Comparison of ENCODE assay signal across 23 cellular contexts in the genomic region with DNA sequence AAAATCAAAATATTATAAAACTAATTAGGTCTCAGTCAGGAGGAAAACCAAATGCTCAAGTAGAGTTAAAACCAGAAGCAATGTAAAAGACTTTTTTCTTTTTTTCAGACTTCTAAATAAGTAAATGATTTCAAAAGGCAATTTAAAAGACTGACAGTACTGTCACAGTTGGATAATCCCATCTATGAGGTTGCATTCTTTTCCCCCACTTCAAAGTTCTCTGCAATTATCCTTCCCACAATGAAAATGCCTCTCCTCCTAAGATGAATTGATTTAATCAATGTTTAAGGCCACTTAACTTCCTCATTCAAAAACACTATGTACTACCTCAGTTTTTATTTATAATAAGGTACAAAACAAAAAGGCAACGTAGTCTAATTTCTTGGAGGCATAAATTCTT. TPM values are rescaled to one million over a fixed set of nuclear protein-coding genes. Genes with fewer than 3 reads are reported as not detected.
DNase-seq lines count a peak whose midpoint lies in the region; FAIRE-seq and TF ChIP-seq lines count a peak whose summit lies in the region.
"Had no signal": no experiment of that assay in that cellular context is flagged by ENCODE, and none has a peak within 500 bp of the region (broad histone marks: within the 10 kb centered on the region; RNA-seq: fewer than 3 reads in every experiment).

No MANE protein-coding gene starts in this region.

- H3K9ac ChIP-seq in neural progenitor cell: no peak overlapping the region
- H3K9ac ChIP-seq: GM23248 had no signal

- no peak overlapping the region for H2AFZ ChIP-seq in neural progenitor cell (replicated peaks)
- H2AFZ ChIP-seq: GM23248 had no signal

- TF ChIP-seq CTCF in neural progenitor cell (IDR thresholded peaks at IDR 0.05): no peak

- in situ Hi-C loops in KBM-7 (cut with MboI; ENCODE audit: low pct_unique_long_range_greater_than_20kb, low sequenced_read_pairs): no loop called here

- H3K36me3 ChIP-seq in neural progenitor cell: peaks cover 20% of the 10 kb centered on the region

- H3K4me1 ChIP-seq in neural progenitor cell: peaks cover 20% of the 10 kb centered on the region

- peak overlapping the region; percentile 72 for H3K4me3 Mint-ChIP-seq in neural progenitor cell
- H3K4me3 Mint-ChIP-seq: CD4-positive, CD25-positive, alpha-beta regulatory T cell; H9; HFFc6 had no signal

- peak overlapping the region; percentile 43 for H3K27ac ChIP-seq in neural progenitor cell
- H3K27ac ChIP-seq: GM23248, RWPE1, SK-N-MC had no signal

- H3K4me2 ChIP-seq in neural progenitor cell: peak overlapping the region; percentile 68

- H3K27ac Mint-ChIP-seq in neural progenitor cell: peak overlapping the region; percentile 96
- H3K27ac Mint-ChIP-seq: CD4-positive, CD25-positive, alpha-beta regulatory T cell; H9; HFFc6 had no signal

- no peaks in the 10 kb centered on the region for H3K27me3 ChIP-seq in neural progenitor cell

- no peaks in the 10 kb centered on the region for H3K27me3 Mint-ChIP-seq in neural progenitor cell (ENCODE audit: insufficient read depth, low read depth)
- H3K27me3 Mint-ChIP-seq: CD4-positive, CD25-positive, alpha-beta regulatory T cell had no signal

- peaks cover 64% of the 10 kb centered on the region for H3K79me2 ChIP-seq in neural progenitor cell (ENCODE audit: low read depth)

- FAIRE-seq in RCC 7860 (lab: Jason Lieb, UNC) (peak; percentile 86), islet of Langerhans (lab: Jason Lieb, UNC) (peak; percentile 89)
- FAIRE-seq: GM12892, K562 had no signal

- H3K9me3 Mint-ChIP-seq in neural progenitor cell: no peaks in the 10 kb centered on the region
- H3K9me3 Mint-ChIP-seq: CD4-positive, CD25-positive, alpha-beta regulatory T cell; H9; HFFc6 had no signal

- peaks cover 6% of the 10 kb centered on the region for H4K20me1 ChIP-seq in neural progenitor cell (ENCODE audit: low read depth)

- DNase-seq in KBM-7 (peak; percentile 10), RCC 7860 (ENCODE audit: low spot score) (no peak), neural progenitor cell (ENCODE audit: low spot score) (peak; percentile 34), RKO (ENCODE audit: low spot score) (no peak), NCI-H1930 (lab: John Stamatoyannopoulos, UW) (no peak), NCI-H446 treated with DMSO at 0.1 percent for 48 hours (lab: John Stamatoyannopoulos, UW) (no peak)
- DNase-seq: CD4-positive, CD25-positive, alpha-beta regulatory T cell; COR-L47; DND-41; GM23248; H9; HFFc6; NCI-H1694; NCI-H2081 treated with DMSO at 0.1 percent for 48 hours; NCI-H226; NCI-H526; SHP77 treated with DMSO at 0.1 percent for 48 hours; SW 1271 had no signal

- H3K4me3 ChIP-seq in neural progenitor cell: peak overlapping the region; percentile 6
- H3K4me3 ChIP-seq: GM23248, K562, SK-N-MC had no signal

- no peaks in the 10 kb centered on the region for H3K9me3 ChIP-seq in neural progenitor cell (ENCODE audit: low read depth)

- peaks cover 28% of the 10 kb centered on the region for H3K36me3 Mint-ChIP-seq in neural progenitor cell

- H3F3A ChIP-seq in neural progenitor cell (ENCODE audit: low read depth): no peaks in the 10 kb centered on the region

- H3K4me1 Mint-ChIP-seq in neural progenitor cell: peaks cover 49% of the 10 kb centered on the region
- H3K4me1 Mint-ChIP-seq: H9 had no signal

RNA-seq across cellular contexts. Expression of a gene that starts 8.1 kb away (rescaled TPM):
- total RNA-seq in neural progenitor cell (ENCODE audit: low replicate concordance): 148 and 202 TPM in 2 replicates

Comparison
In these comparisons a context has a peak if more than half of its experiments do, and no peak if none do; other contexts are left out.
1. DNase-seq: peak in KBM-7 (single experiment) and neural progenitor cell (single experiment); none in RCC 7860 (single experiment), RKO (single experiment), NCI-H1930 (0 of 2) and NCI-H446 treated with DMSO at 0.1 percent for 48 hours (single experiment).